Comparison of ENCODE assay signal across 10 cellular contexts in the genomic region with DNA sequence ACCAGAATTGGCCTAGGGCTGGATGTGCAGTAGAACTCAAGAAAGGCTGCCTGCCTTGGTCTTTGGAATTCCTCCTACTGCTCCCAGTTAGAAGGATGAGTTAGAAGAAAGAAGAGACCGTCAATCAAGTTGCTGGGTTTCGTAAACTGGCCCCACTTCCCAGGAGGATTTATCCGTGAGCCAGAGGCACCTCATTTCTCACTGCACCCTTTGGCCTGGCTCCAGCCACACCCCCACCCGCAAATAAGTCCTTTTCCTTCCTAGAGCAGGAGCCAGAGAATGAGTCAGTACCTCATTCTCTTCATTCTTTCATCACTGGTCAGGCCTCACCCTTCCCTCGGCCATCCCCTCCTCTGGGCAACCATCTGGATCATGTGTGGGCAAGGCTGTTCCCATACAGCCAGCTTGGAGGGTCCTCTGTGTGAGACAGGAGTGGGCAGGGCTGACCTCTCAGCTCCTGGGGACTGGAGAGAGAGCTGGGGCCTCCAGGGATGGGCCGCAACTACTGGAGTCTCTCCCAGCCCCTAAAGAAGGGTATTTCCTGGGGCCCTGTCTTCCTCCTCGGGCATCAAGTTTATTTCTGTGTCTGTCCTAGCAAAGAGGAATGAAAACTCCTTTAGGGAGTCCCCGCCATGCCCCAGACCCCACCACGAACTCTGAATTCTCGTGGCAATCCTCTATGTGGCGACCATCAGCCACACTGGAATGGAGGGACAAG.
DNase-seq lines count a peak whose midpoint lies in the region; ATAC-seq and TF ChIP-seq lines count a peak whose summit lies in the region.
"Had no signal": no experiment of that assay in that cellular context is flagged by ENCODE, and none has a peak within 500 bp of the region (broad histone marks: within the 10 kb centered on the region; RNA-seq: fewer than 3 reads in every experiment).

No MANE protein-coding gene starts in this region.

- 67 to 81% (median 74%) methylated on average over 6 to 11 of the region's 11 CpGs for WGBS in adrenal gland, 4 donors

- H3K36me3 ChIP-seq in adrenal gland (replicated peaks in 1 of 2) (no peaks in the 10 kb centered on the region), upper lobe of right lung (no peaks in the 10 kb centered on the region)

- H3K4me3 ChIP-seq in adrenal gland (no peak overlapping the region), upper lobe of right lung (no peak overlapping the region)
- H3K4me3 ChIP-seq: skin epidermis had no signal

- no peaks in the 10 kb centered on the region for H3K27me3 ChIP-seq in adrenal gland
- no peaks in the 10 kb centered on the region for H3K27me3 ChIP-seq in upper lobe of right lung

- H3K27ac ChIP-seq in adrenal gland (peak overlapping the region in 1 of 5 donors; percentile 53), upper lobe of right lung (no peak overlapping the region)

- intact Hi-C loops in Right ventricle myocardium superior (cut with DNase I) = no loop called here
- intact Hi-C loops in Right ventricle myocardium inferior (cut with DNase I) = no loop called here
- intact Hi-C loops in adrenal gland (cut with DNase I) = no loop called here
- intact Hi-C loops in upper lobe of right lung (cut with DNase I) = no loop called here

- H3K9me3 ChIP-seq in adrenal gland (replicated peaks in 1 of 3) (no peaks in the 10 kb centered on the region), upper lobe of right lung (no peaks in the 10 kb centered on the region)

- no peak for TF ChIP-seq CTCF in adrenal gland (IDR thresholded peaks at IDR 0.05)
- no peak for TF ChIP-seq CTCF in upper lobe of right lung (IDR thresholded peaks at IDR 0.05)

- TF ChIP-seq POLR2A in adrenal gland (IDR thresholded peaks at IDR 0.05) = no peak

- peak; percentile 49 for DNase-seq in Right ventricle myocardium superior
- no peak for DNase-seq in Right ventricle myocardium inferior (ENCODE audit: missing footprints)
- peak in 4 of 7 donors; percentile 47 to 59 (median 50) for DNase-seq in adrenal gland
- DNase-seq in islet precursor cell = peak; percentile 86
- no peak for DNase-seq in upper lobe of right lung
- no peak for DNase-seq in germinal center (ENCODE audit: low spot score)
- DNase-seq: H9 had no signal

- peaks cover 0 to 5% of the 10 kb centered on the region in 2 donors for H3K4me1 ChIP-seq in adrenal gland (replicated peaks in 1 of 2)
- peaks cover 11% of the 10 kb centered on the region for H3K4me1 ChIP-seq in upper lobe of right lung

- ATAC-seq in Right ventricle myocardium superior (ENCODE audit: poor library complexity) = no peak
- no peak for ATAC-seq in Right ventricle myocardium inferior
- peak; percentile 71 for ATAC-seq in upper lobe of right lung
- ATAC-seq in HG02588 (IDR thresholded peaks at IDR 0.05; ENCODE audit: unreplicated experiment) = no peak
- no peak for ATAC-seq in HG03354 (IDR thresholded peaks at IDR 0.05; ENCODE audit: poor library complexity, severe bottlenecking, unreplicated experiment)

Comparison
In these comparisons a context has a peak if more than half of its experiments do, and no peak if none do; other contexts are left out.
1. DNase-seq: peak in Right ventricle myocardium superior (single experiment), adrenal gland (4 of 7) and islet precursor cell (single experiment); none in Right ventricle myocardium inferior (single experiment), upper lobe of right lung (single experiment) and germinal center (single experiment).